Comparison of ENCODE assay signal across 10 cellular contexts in genomic region chr12:107398101-107398500, GRCh38.
"Had no signal": no experiment of that assay in that cellular context is flagged by ENCODE, and none has a peak within 500 bp of the region (broad histone marks: within the 10 kb centered on the region; RNA-seq: fewer than 3 reads in every experiment).

No MANE protein-coding gene starts in this region.

- FAIRE-seq: kidney had no signal

- DNase-seq: activated T-cell treated with anti-CD3 and anti-CD28 coated beads, Interleukin-2, amount 50 U/mL, for 1 hour; caudate nucleus; effector CD8-positive, alpha-beta T cell; kidney; left ventricle myocardium superior; T-helper 2 cell had no signal

- H2AFZ ChIP-seq: hepatocyte had no signal

- H3K27me3 ChIP-seq: hepatocyte, tibial nerve had no signal

- H3K4me2 ChIP-seq: hepatocyte had no signal

- H3K27ac ChIP-seq: coronary artery, hepatocyte, tibial nerve had no signal

- H3K9me3 ChIP-seq: tibial nerve had no signal

- H3K4me3 ChIP-seq: coronary artery, hepatocyte, tibial nerve had no signal

- H3K79me2 ChIP-seq: hepatocyte had no signal

- H3K36me3 ChIP-seq: tibial nerve had no signal

- H3K9me3 Mint-ChIP-seq: neural crest cell had no signal
